27 cellular contexts compared by ENCODE assay signal in genomic region chr2:21683838-21684237, GRCh38.
"Had no signal": no experiment of that assay in that cellular context is flagged by ENCODE, and none has a peak within 500 bp of the region (broad histone marks: within the 10 kb centered on the region; RNA-seq: fewer than 3 reads in every experiment).

No MANE protein-coding gene starts in this region.

- H3K9me3 ChIP-seq: testis, thoracic aorta, thyroid gland, upper lobe of left lung, uterus, vagina had no signal

- FAIRE-seq: urothelium cell line had no signal

- H3K4me3 ChIP-seq: stomach, suprapubic skin, testis, thoracic aorta, thyroid gland, tibial artery, tibial nerve, transverse colon, upper lobe of left lung, upper lobe of right lung, uterus, vagina had no signal

- H3K27ac ChIP-seq: stomach, suprapubic skin, testis, thoracic aorta, thyroid gland, tibial artery, tibial nerve, transverse colon, upper lobe of left lung, upper lobe of right lung, uterus, vagina had no signal

- ATAC-seq: stimulated activated effector memory CD8-positive, alpha-beta T cell treated with anti-CD3 and anti-CD28 coated beads, Interleukin-12 subunit alpha, Interleukin-12 subunit beta, amount 100 ng/mL, for 72 hours; stimulated activated memory B cell treated with anti-CD40 and anti-IgM and Interleukin-4, amounts not matched to agents 10 μg/mL and 1 μg/mL and 100 μg/mL, for 72 hours; stimulated activated naive CD8-positive, alpha-beta T cell treated with anti-CD3 and anti-CD28 coated beads, Interleukin-15, amount 100 ng/mL, for 72 hours; stimulated activated naive CD8-positive, alpha-beta T cell treated with anti-CD3 and anti-CD28 coated beads, Interleukin-15, Interleukin-2, amounts not matched to agents 100 U/mL and 50 U/mL, for 24 hours; upper lobe of right lung had no signal

- H3K36me3 ChIP-seq: stomach, suprapubic skin, thoracic aorta, thyroid gland, tibial artery, tibial nerve, transverse colon, upper lobe of left lung, upper lobe of right lung, uterus, vagina had no signal

- H3K4me1 ChIP-seq: stomach, suprapubic skin, testis, thyroid gland, tibial artery, tibial nerve, transverse colon, upper lobe of left lung, upper lobe of right lung, uterus, vagina had no signal

- DNase-seq: stimulated activated CD4-positive, alpha-beta T cell treated with anti-CD3 and anti-CD28 coated beads, Interleukin-2, amount 100 ng/mL, for 48 hours; stimulated activated CD4-positive, alpha-beta T cell treated with anti-CD3 and anti-CD28 coated beads, Interleukin-4, amount 100 ng/mL, for 1 hour; stimulated activated CD4-positive, alpha-beta T cell treated with anti-CD3 and anti-CD28 coated beads, Interleukin-4, amount 100 ng/mL, for 24 hours; stimulated activated CD4-positive, alpha-beta T cell treated with anti-CD3 and anti-CD28 coated beads, Interleukin-4, amount 100 ng/mL, for 4 hours; stimulated activated CD8-positive, alpha-beta memory T cell treated with anti-CD3 and anti-CD28 coated beads, Interleukin-4, amount 100 ng/mL, for 48 hours; stimulated activated naive B cell treated with anti-CD40 and anti-IgM and Interleukin-4, amounts not matched to agents 10 μg/mL and 1 μg/mL and 100 μg/mL, for 72 hours; stimulated activated naive CD4-positive, alpha-beta T cell; stimulated activated naive CD4-positive, alpha-beta T cell treated with Interleukin-2 at 50 U/mL for 16 hours; stimulated activated naive CD8-positive, alpha-beta T cell treated with anti-CD3 and anti-CD28 coated beads, Interleukin-15, amount 100 ng/mL, for 72 hours; stimulated activated naive CD8-positive, alpha-beta T cell treated with anti-CD3 and anti-CD28 coated beads, Interleukin-15, Interleukin-2, amounts not matched to agents 100 U/mL and 50 U/mL, for 24 hours; stomach; substantia nigra; testis; thyroid gland; tibial artery; transverse colon; trophoblast cell; upper lobe of left lung; upper lobe of right lung; uterus had no signal

- H3K27me3 ChIP-seq: stomach, suprapubic skin, testis, thyroid gland, tibial artery, tibial nerve, transverse colon, upper lobe of left lung, upper lobe of right lung, uterus, vagina had no signal
